ENCODE assay signal across 11 cellular contexts in genomic region chr2:7692657-7693161, GRCh38.
A peak's percentile ranks its signal among the peaks of the same experiment; 100 is the strongest.
DNase-seq lines count a peak whose midpoint lies in the region; ATAC-seq and TF ChIP-seq lines count a peak whose summit lies in the region.
"Had no signal": no experiment of that assay in that cellular context is flagged by ENCODE, and none has a peak within 500 bp of the region (broad histone marks: within the 10 kb centered on the region; RNA-seq: fewer than 3 reads in every experiment).

No MANE protein-coding gene starts in this region.

- CTCF ChIA-PET in WTC11 (lab: Charles Lee), result no interaction called here

- H3K27me3 Mint-ChIP-seq in activated naive CD8-positive, alpha-beta T cell, result no peaks in the 10 kb centered on the region
- H3K27me3 Mint-ChIP-seq in activated naive CD8-positive, alpha-beta T cell treated with anti-CD3 and anti-CD28 coated beads, Interleukin-2, amount 50 U/mL, for 24 hours, result no peaks in the 10 kb centered on the region
- H3K27me3 Mint-ChIP-seq in type B pancreatic cell (no peaks in the 10 kb centered on the region), WTC11 (ENCODE audit: low read depth) (no peaks in the 10 kb centered on the region)
- H3K27me3 Mint-ChIP-seq: stimulated activated naive CD8-positive, alpha-beta T cell treated with anti-CD3 and anti-CD28 coated beads, Interleukin-15, Interleukin-2, amounts not matched to agents 100 ng/mL and 50 ng/mL, for 24 hours had no signal

- ATAC-seq in activated naive CD8-positive, alpha-beta T cell treated with anti-CD3 and anti-CD28 coated beads, Interleukin-2, amount 50 U/mL, for 24 hours, result no peak
- no peak for ATAC-seq in WTC11

- peak overlapping the region; percentile 35 for H3K27ac Mint-ChIP-seq in activated naive CD8-positive, alpha-beta T cell
- H3K27ac Mint-ChIP-seq in activated naive CD8-positive, alpha-beta T cell treated with anti-CD3 and anti-CD28 coated beads, Interleukin-2, amount 50 U/mL, for 24 hours, result no peak overlapping the region
- peak overlapping the region; percentile 61 for H3K27ac Mint-ChIP-seq in type B pancreatic cell
- H3K27ac Mint-ChIP-seq in WTC11, result no peak overlapping the region
- H3K27ac Mint-ChIP-seq: activated B cell treated with CpG ODN at 0.5 μM for 24 hours had no signal

- H3K9me3 Mint-ChIP-seq in activated naive CD8-positive, alpha-beta T cell (ENCODE audit: low read depth), result no peaks in the 10 kb centered on the region
- H3K9me3 Mint-ChIP-seq in activated naive CD8-positive, alpha-beta T cell treated with anti-CD3 and anti-CD28 coated beads, Interleukin-2, amount 50 U/mL, for 24 hours, result peaks cover 3% of the 10 kb centered on the region
- H3K9me3 Mint-ChIP-seq in type B pancreatic cell, result no peaks in the 10 kb centered on the region
- H3K9me3 Mint-ChIP-seq in WTC11, result peaks cover 6% of the 10 kb centered on the region
- H3K9me3 Mint-ChIP-seq: activated B cell treated with CpG ODN at 0.5 μM for 24 hours; stimulated activated naive CD8-positive, alpha-beta T cell treated with anti-CD3 and anti-CD28 coated beads, Interleukin-15, Interleukin-2, amounts not matched to agents 100 ng/mL and 50 ng/mL, for 24 hours had no signal

- DNase-seq in activated naive CD8-positive, alpha-beta T cell treated with anti-CD3 and anti-CD28 coated beads, Interleukin-2, amount 50 U/mL, for 24 hours, result no peak
- DNase-seq in NOMO-1 treated with DMSO at 0.1 percent for 48 hours (lab: John Stamatoyannopoulos, UW; ENCODE audit: unreplicated experiment), result peak; percentile 72
- peak; percentile 97 for DNase-seq in fibroblast of mammary gland (ENCODE audit: low read depth)
- no peak for DNase-seq in type B pancreatic cell (ENCODE audit: extremely low spot score, unreplicated experiment)
- DNase-seq in WTC11 (ENCODE audit: low spot score), result no peak
- no peak for DNase-seq in activated naive CD4-positive, alpha-beta T cell treated with Interleukin-2 at 50 U/mL for 16 hours
- DNase-seq in Peyer's patch, result no peak
- DNase-seq: activated B cell treated with CpG ODN at 0.5 μM for 24 hours, cerebellar nuclear complex had no signal

- peaks cover 38% of the 10 kb centered on the region for H3K4me1 Mint-ChIP-seq in activated naive CD8-positive, alpha-beta T cell (ENCODE audit: low read depth)
- H3K4me1 Mint-ChIP-seq in activated naive CD8-positive, alpha-beta T cell treated with anti-CD3 and anti-CD28 coated beads, Interleukin-2, amount 50 U/mL, for 24 hours, result peaks cover 40% of the 10 kb centered on the region
- no peaks in the 10 kb centered on the region for H3K4me1 Mint-ChIP-seq in type B pancreatic cell (ENCODE audit: unreplicated experiment)
- H3K4me1 Mint-ChIP-seq in WTC11, result peaks cover 30% of the 10 kb centered on the region
- H3K4me1 Mint-ChIP-seq: activated B cell treated with CpG ODN at 0.5 μM for 24 hours had no signal

- H3K36me3 Mint-ChIP-seq in activated naive CD8-positive, alpha-beta T cell, result peaks cover 2% of the 10 kb centered on the region
- no peaks in the 10 kb centered on the region for H3K36me3 Mint-ChIP-seq in activated naive CD8-positive, alpha-beta T cell treated with anti-CD3 and anti-CD28 coated beads, Interleukin-2, amount 50 U/mL, for 24 hours (ENCODE audit: low read depth)
- no peaks in the 10 kb centered on the region for H3K36me3 Mint-ChIP-seq in type B pancreatic cell
- H3K36me3 Mint-ChIP-seq in WTC11, result peaks cover 4% of the 10 kb centered on the region

- TF ChIP-seq CTCF in fibroblast of mammary gland (conservative IDR thresholded peaks at IDR 0.05; ENCODE audit: control insufficient read depth, insufficient read depth, low read depth, low read length), result no peak
- TF ChIP-seq CTCF in type B pancreatic cell (conservative IDR thresholded peaks at IDR 0.05), result no peak
- no peak for TF ChIP-seq CTCF in WTC11 (IDR thresholded peaks at IDR 0.05)
- no peak for TF ChIP-seq CTCF in Peyer's patch (IDR thresholded peaks at IDR 0.05)

- H3K9me3 ChIP-seq in Peyer's patch, result no peaks in the 10 kb centered on the region

- H3K27ac ChIP-seq in Peyer's patch, result no peak overlapping the region

- H3K4me3 ChIP-seq in fibroblast of mammary gland (ENCODE audit: control insufficient read depth, low read depth, low read length), result no peak overlapping the region
- no peak overlapping the region for H3K4me3 ChIP-seq in Peyer's patch

- no peak for TF ChIP-seq POLR2A in Peyer's patch (IDR thresholded peaks at IDR 0.05)

- POLR2A ChIA-PET in WTC11 (lab: Charles Lee), result no interaction called here

- H3K36me3 ChIP-seq in Peyer's patch, result no peaks in the 10 kb centered on the region

- no peak overlapping the region for H3K4me3 Mint-ChIP-seq in activated naive CD8-positive, alpha-beta T cell
- H3K4me3 Mint-ChIP-seq in activated naive CD8-positive, alpha-beta T cell treated with anti-CD3 and anti-CD28 coated beads, Interleukin-2, amount 50 U/mL, for 24 hours, result no peak overlapping the region
- H3K4me3 Mint-ChIP-seq in type B pancreatic cell, result no peak overlapping the region
- H3K4me3 Mint-ChIP-seq in WTC11, result no peak overlapping the region
- H3K4me3 Mint-ChIP-seq: activated B cell treated with CpG ODN at 0.5 μM for 24 hours had no signal

- H3K27me3 ChIP-seq in Peyer's patch, result no peaks in the 10 kb centered on the region

- no peaks in the 10 kb centered on the region for H3K4me1 ChIP-seq in Peyer's patch

TF ChIP-seq in WTC11, 78 proteins besides CTCF, POLR2A, EP300 and RAD21:
- TF ChIP-seq MXD4 (CRISPR knock-in tag; IDR thresholded peaks at IDR 0.05; ENCODE audit: borderline replicate concordance) (no peak), OVOL2 (CRISPR knock-in tag; IDR thresholded peaks at IDR 0.05; ENCODE audit: borderline replicate concordance) (no peak), NR2C2 (CRISPR knock-in tag; IDR thresholded peaks at IDR 0.05) (no peak), HMGXB4 (CRISPR knock-in tag; IDR thresholded peaks at IDR 0.05) (no peak), E2F5 (CRISPR knock-in tag; IDR thresholded peaks at IDR 0.05) (no peak)

Comparison
In these comparisons a context has a peak if more than half of its experiments do, and no peak if none do; other contexts are left out.
1. H3K27ac Mint-ChIP-seq: peak in activated naive CD8-positive, alpha-beta T cell (single experiment) and type B pancreatic cell (single experiment); none in activated naive CD8-positive, alpha-beta T cell treated with anti-CD3 and anti-CD28 coated beads, Interleukin-2, amount 50 U/mL, for 24 hours (single experiment) and WTC11 (single experiment).
2. DNase-seq: peak in NOMO-1 treated with DMSO at 0.1 percent for 48 hours (single experiment) and fibroblast of mammary gland (single experiment); none in activated naive CD8-positive, alpha-beta T cell treated with anti-CD3 and anti-CD28 coated beads, Interleukin-2, amount 50 U/mL, for 24 hours (single experiment), type B pancreatic cell (single experiment), WTC11 (single experiment), activated naive CD4-positive, alpha-beta T cell treated with Interleukin-2 at 50 U/mL for 16 hours (single experiment) and Peyer's patch (0 of 3).